ENCODE assay signal across 10 cellular contexts in genomic region chr10:112383325-112383724, GRCh38. TPM values are rescaled to one million over a fixed set of nuclear protein-coding genes. Genes with fewer than 3 reads are reported as not detected.
A peak's percentile ranks its signal among the peaks of the same experiment; 100 is the strongest.
DNase-seq lines count a peak whose midpoint lies in the region; ATAC-seq and TF ChIP-seq lines count a peak whose summit lies in the region.
"Had no signal": no experiment of that assay in that cellular context is flagged by ENCODE, and none has a peak within 500 bp of the region (broad histone marks: within the 10 kb centered on the region; RNA-seq: fewer than 3 reads in every experiment).

No MANE protein-coding gene starts in this region.

- ATAC-seq in HG03025 (IDR thresholded peaks at IDR 0.05; ENCODE audit: low FRiP score, unreplicated experiment) (peak; percentile 50), lung (ENCODE audit: insufficient read depth, low FRiP score) (peak; percentile 61)

- TF ChIP-seq EP300 in suprapubic skin (IDR thresholded peaks at IDR 0.05): no peak

- H3K27ac ChIP-seq in lung (ENCODE audit: low read depth in 1 of 2, low read length in 1 of 2) (no peak overlapping the region), suprapubic skin (no peak overlapping the region)

- H3K9me3 ChIP-seq in lung (ENCODE audit: control insufficient read depth in 2 of 2, insufficient read depth in 1 of 2, low read length in 1 of 2): no peaks in the 10 kb centered on the region
- H3K9me3 ChIP-seq in suprapubic skin: no peaks in the 10 kb centered on the region

- H3K4me1 ChIP-seq in lung (ENCODE audit: control insufficient read depth in 2 of 2, insufficient read depth in 2 of 2, low read length in 2 of 2) (peaks cover 0 to 13% of the 10 kb centered on the region in 2 donors), suprapubic skin (no peaks in the 10 kb centered on the region)

- in situ Hi-C loops in astrocyte of the spinal cord (cut with HindIII; ENCODE audit: low sequenced_read_pairs): no loop called here

- 45 to 94% methylated on average over 3 of the region's 3 CpGs for WGBS in lung, 2 donors
- WGBS in suprapubic skin: 52% methylated on average over 3 of the region's 3 CpGs

- DNase-seq in AG20443 (ENCODE audit: low spot score): peak; percentile 64
- DNase-seq in astrocyte of the spinal cord (ENCODE audit: low read depth, low spot score): peak; percentile 54
- no peak for DNase-seq in lung (ENCODE audit: low spot score)
- no peak for DNase-seq in NCI-H1930 (lab: John Stamatoyannopoulos, UW)
- no peak for DNase-seq in mesenteric fat pad (ENCODE audit: low spot score)
- no peak for DNase-seq in suprapubic skin (ENCODE audit: low spot score in 2 of 2)
- no peak for DNase-seq in NCI-H526 (lab: John Stamatoyannopoulos, UW)
- DNase-seq: nucleus accumbens; stimulated activated naive CD4-positive, alpha-beta T cell had no signal

- H3K4me3 ChIP-seq in astrocyte of the spinal cord (ENCODE audit: low read depth, low read length) (no peak overlapping the region), lung (no peak overlapping the region), suprapubic skin (no peak overlapping the region)

- H3K36me3 ChIP-seq in lung (ENCODE audit: control insufficient read depth in 2 of 2, insufficient read depth in 2 of 2, low read length in 2 of 2): peaks cover 0 to 6% of the 10 kb centered on the region in 2 donors
- no peaks in the 10 kb centered on the region for H3K36me3 ChIP-seq in suprapubic skin

- TF ChIP-seq POLR2A in suprapubic skin (IDR thresholded peaks at IDR 0.05): no peak

- TF ChIP-seq CTCF in astrocyte of the spinal cord (IDR thresholded peaks at IDR 0.05; ENCODE audit: low read depth, low read length) (no peak), lung (IDR thresholded peaks at IDR 0.05; ENCODE audit: control extremely low read depth, extremely low read depth) (no peak), suprapubic skin (IDR thresholded peaks at IDR 0.05) (no peak)

- H3K27me3 ChIP-seq in lung (ENCODE audit: control insufficient read depth, insufficient read depth): no peaks in the 10 kb centered on the region
- H3K27me3 ChIP-seq in suprapubic skin: no peaks in the 10 kb centered on the region

RNA-seq across cellular contexts. Expression of gene ACSL5, which starts 9.4 kb away (rescaled TPM):
- 10 to 100 TPM; 62.0 to 62.6 TPM for total RNA-seq in lung
- 10 to 100 TPM; 46.1 to 71.0 TPM for polyA plus RNA-seq in lung
- 41.9 TPM for total RNA-seq in mesenteric fat pad
- total RNA-seq in suprapubic skin: 1 to 10 TPM; 3.8 to 6.5 (median 5.0) TPM

Comparison
In these comparisons a context has a peak if more than half of its experiments do, and no peak if none do; other contexts are left out.
1. DNase-seq: peak in AG20443 (single experiment) and astrocyte of the spinal cord (single experiment); none in lung (single experiment), NCI-H1930 (0 of 2), mesenteric fat pad (single experiment), suprapubic skin (0 of 2) and NCI-H526 (0 of 2).